ENCODE assay signal across 18 cellular contexts in genomic region chr1:191099696-191100095, GRCh38.
A peak's percentile ranks its signal among the peaks of the same experiment; 100 is the strongest.
DNase-seq lines count a peak whose midpoint lies in the region; ATAC-seq, FAIRE-seq and TF ChIP-seq lines count a peak whose summit lies in the region.
"Had no signal": no experiment of that assay in that cellular context is flagged by ENCODE, and none has a peak within 500 bp of the region (broad histone marks: within the 10 kb centered on the region; RNA-seq: fewer than 3 reads in every experiment).

No MANE protein-coding gene starts in this region.

- no peak overlapping the region for H2BK12ac ChIP-seq in H1 (ENCODE audit: low read depth, low read length)

- no peak overlapping the region for H2BK20ac ChIP-seq in H1 (ENCODE audit: low read length)

- no peak overlapping the region for H3K27ac ChIP-seq in PC-9
- no peak overlapping the region for H3K27ac ChIP-seq in H1 (ENCODE audit: low read depth, low read length)
- no peak overlapping the region for H3K27ac ChIP-seq in upper lobe of left lung

- no peaks in the 10 kb centered on the region for H4K20me1 ChIP-seq in PC-9 (ENCODE audit: insufficient read depth)
- no peaks in the 10 kb centered on the region for H4K20me1 ChIP-seq in H1 (replicated peaks in 1 of 2; ENCODE audit: control insufficient read depth in 1 of 2, insufficient read depth in 2 of 2, low read length in 2 of 2)

- H3K9me3 ChIP-seq in PC-9 (ENCODE audit: insufficient read depth, low read depth) (no peaks in the 10 kb centered on the region), H1 (ENCODE audit: insufficient read depth in 2 of 2, low read depth in 1 of 2, low read length in 1 of 2) (no peaks in the 10 kb centered on the region), HAP-1 (no peaks in the 10 kb centered on the region), upper lobe of left lung (no peaks in the 10 kb centered on the region)

- no peak for DNase-seq in PC-9
- no peak for DNase-seq in H1 (ENCODE audit: low read depth in 1 of 2, low spot score in 2 of 2)
- no peak for DNase-seq in HAP-1 (ENCODE audit: low spot score in 2 of 2)
- no peak for DNase-seq in upper lobe of left lung
- DNase-seq: C1 segment of cervical spinal cord; Calu3; CD4-positive, alpha-beta memory T cell; COR-L47; DMS53; DMS79 treated with DMSO at 0.1 percent for 48 hours; GF-D8; GOT3; H7 had no signal

- no peak overlapping the region for H2BK15ac ChIP-seq in H1 (ENCODE audit: low read length)

- H3K14ac ChIP-seq in H1 (ENCODE audit: insufficient read length), result no peak overlapping the region

- no peak overlapping the region for H3K4ac ChIP-seq in H1 (replicated peaks; ENCODE audit: insufficient read length, low read depth, low read length)

- H3K9me2 ChIP-seq in PC-9 (ENCODE audit: insufficient read depth), result no peaks in the 10 kb centered on the region

- H3K27me3 ChIP-seq in PC-9 (ENCODE audit: insufficient read depth, low read depth) (no peaks in the 10 kb centered on the region), H1 (replicated peaks in 1 of 4; ENCODE audit: control insufficient read depth in 3 of 4, extremely low read depth in 1 of 4, insufficient read depth in 3 of 4, low read length in 3 of 4) (no peaks in the 10 kb centered on the region), HAP-1 (ENCODE audit: low read depth) (no peaks in the 10 kb centered on the region), upper lobe of left lung (no peaks in the 10 kb centered on the region)

- H4K91ac ChIP-seq in H1 (replicated peaks; ENCODE audit: insufficient read length, low read length), result no peak overlapping the region

- no peak for TF ChIP-seq POLR2A in H1 (IDR thresholded peaks at IDR 0.05; ENCODE audit: control extremely low read depth in 1 of 2, low read depth in 2 of 2, low read length in 2 of 2)
- TF ChIP-seq POLR2A in upper lobe of left lung (IDR thresholded peaks at IDR 0.05), result no peak

- H2AK5ac ChIP-seq in H1 (ENCODE audit: low read depth, low read length), result no peak overlapping the region

- no peaks in the 10 kb centered on the region for H3K23me2 ChIP-seq in H1 (ENCODE audit: low read depth, low read length)

- no peak overlapping the region for H4K5ac ChIP-seq in H1 (ENCODE audit: insufficient read length, low read depth, low read length)

- no peak overlapping the region for H3K4me2 ChIP-seq in PC-9
- no peak overlapping the region for H3K4me2 ChIP-seq in H1 (ENCODE audit: insufficient read depth in 1 of 2, low read depth in 2 of 2, low read length in 2 of 2)

- H2BK120ac ChIP-seq in H1 (replicated peaks; ENCODE audit: low read depth, low read length), result no peak overlapping the region

- no peaks in the 10 kb centered on the region for H3K79me1 ChIP-seq in H1 (ENCODE audit: low read depth, low read length)

- ATAC-seq in HG03565 (IDR thresholded peaks at IDR 0.05; ENCODE audit: unreplicated experiment), result no peak
- ATAC-seq in upper lobe of left lung (ENCODE audit: low FRiP score in 2 of 2), result no peak
- ATAC-seq: HCT116 had no signal

- H2AFZ ChIP-seq in PC-9, result 0 out of 2 replicates have a peak overlapping the region, but pooled peaks have one; percentile 9
- H2AFZ ChIP-seq in H1 (ENCODE audit: low read length), result peak overlapping the region; percentile 97

- in situ Hi-C loops in HAP-1 (cut with MboI; ENCODE audit: low sequenced_read_pairs), result no loop called here

- no peaks in the 10 kb centered on the region for H3F3A ChIP-seq in PC-9 (ENCODE audit: insufficient read depth, low read depth)

- CTCF ChIA-PET in PC-9 (lab: Charles Lee), result no interaction called here
- CTCF ChIA-PET in H1 (lab: Charles Lee; ENCODE audit: partially characterized antibody), result no interaction called here

- TF ChIP-seq EP300 in H1 (IDR thresholded peaks at IDR 0.05; ENCODE audit: borderline replicate concordance in 1 of 2, low read depth in 2 of 2, low read length in 2 of 2), result no peak
- no peak for TF ChIP-seq EP300 in upper lobe of left lung (IDR thresholded peaks at IDR 0.05)

- no TSS peak for BruUV-seq in PC-9 (replicated peaks; lab: Mats Ljungman, UMichigan)

- no peaks in the 10 kb centered on the region for H3K79me2 ChIP-seq in PC-9 (ENCODE audit: low read depth)
- H3K79me2 ChIP-seq in H1 (ENCODE audit: control insufficient read depth in 1 of 2, insufficient read depth in 2 of 2, low read length in 2 of 2), result no peaks in the 10 kb centered on the region

- H3K36me3 ChIP-seq in PC-9 (ENCODE audit: low read depth), result no peaks in the 10 kb centered on the region
- H3K36me3 ChIP-seq in H1 (ENCODE audit: control insufficient read depth in 2 of 4, insufficient read depth in 4 of 4, low read length in 3 of 4), result no peaks in the 10 kb centered on the region
- no peaks in the 10 kb centered on the region for H3K36me3 ChIP-seq in HAP-1 (replicated peaks)
- H3K36me3 ChIP-seq in upper lobe of left lung, result no peaks in the 10 kb centered on the region

- TF ChIP-seq CTCF in PC-9 (conservative IDR thresholded peaks at IDR 0.05), result no peak
- no peak for TF ChIP-seq CTCF in H1 (IDR thresholded peaks at IDR 0.05; ENCODE audit: control extremely low read depth in 1 of 3, insufficient read depth in 1 of 3, low read depth in 1 of 3, low read length in 3 of 3)
- no peak for TF ChIP-seq CTCF in upper lobe of left lung (IDR thresholded peaks at IDR 0.05)

- FAIRE-seq in TTC549 (lab: Jason Lieb, UNC) (peak; percentile 51), H1 (lab: Jason Lieb, UNC) (no peak)
- FAIRE-seq: GM12891, GM18507 had no signal

- intact Hi-C loops in PC-9 (cut with micrococcal nuclease; ENCODE audit: unreplicated experiment), result no loop called here

- H4K8ac ChIP-seq in H1 (ENCODE audit: extremely low read depth, insufficient read depth, low read length), result no peak overlapping the region

- POLR2A ChIA-PET in PC-9 (lab: Charles Lee; ENCODE audit: unreplicated experiment), result no interaction called here
- POLR2A ChIA-PET in H1 (lab: Charles Lee; ENCODE audit: partially characterized antibody), result no interaction called here

- TF ChIP-seq RAD21 in H1 (IDR thresholded peaks at IDR 0.05 in 1 of 2, conservative IDR thresholded peaks at IDR 0.05 in 1 of 2; ENCODE audit: low read depth in 2 of 2, low read length in 2 of 2), result no peak

- H3K4me3 ChIP-seq in PC-9 (no peak overlapping the region), H1 (ENCODE audit: extremely low read depth in 1 of 4, insufficient read depth in 2 of 4, low read depth in 3 of 4, low read length in 4 of 4) (no peak overlapping the region), HAP-1 (no peak overlapping the region), upper lobe of left lung (no peak overlapping the region)

- no peak overlapping the region for H3K56ac ChIP-seq in H1 (replicated peaks; ENCODE audit: insufficient read length, low read depth, low read length)

- whole genome bisulfite sequencing in H1 (ENCODE audit: extremely low coverage in 1 of 2, insufficient coverage in 1 of 2, insufficient read length in 1 of 2, insufficient replicate concordance in 2 of 2, low coverage in 1 of 2, low lambda C conversion rate in 2 of 2, missing lambda C conversion rate in 1 of 2), 2 experiments, result 84% methylated on average over 4 of the region's 4 CpGs; no CpG with 5 or more reads in 1 of the 2 experiments
- 81 to 94% methylated on average over 4 of the region's 4 CpGs for WGBS in upper lobe of left lung, 2 donors

- no peak overlapping the region for H3K18ac ChIP-seq in H1 (ENCODE audit: extremely low read depth, low read length)

- no peaks in the 10 kb centered on the region for H3K4me1 ChIP-seq in PC-9 (replicated peaks; ENCODE audit: insufficient read depth)
- H3K4me1 ChIP-seq in H1 (replicated peaks in 1 of 4; ENCODE audit: control insufficient read depth in 3 of 4, insufficient read depth in 4 of 4, low read length in 3 of 4), result no peaks in the 10 kb centered on the region
- no peaks in the 10 kb centered on the region for H3K4me1 ChIP-seq in HAP-1
- H3K4me1 ChIP-seq in upper lobe of left lung, result no peaks in the 10 kb centered on the region

- no peak overlapping the region for H2BK5ac ChIP-seq in H1 (ENCODE audit: low read depth, low read length)

- H3K23ac ChIP-seq in H1 (ENCODE audit: insufficient read length), result no peak overlapping the region

- H3K9ac ChIP-seq in H1 (replicated peaks in 1 of 4; ENCODE audit: extremely low read depth in 1 of 4, low read depth in 3 of 4, low read length in 3 of 4), result no peak overlapping the region
